21 cellular contexts compared by ENCODE assay signal in the genomic region with DNA sequence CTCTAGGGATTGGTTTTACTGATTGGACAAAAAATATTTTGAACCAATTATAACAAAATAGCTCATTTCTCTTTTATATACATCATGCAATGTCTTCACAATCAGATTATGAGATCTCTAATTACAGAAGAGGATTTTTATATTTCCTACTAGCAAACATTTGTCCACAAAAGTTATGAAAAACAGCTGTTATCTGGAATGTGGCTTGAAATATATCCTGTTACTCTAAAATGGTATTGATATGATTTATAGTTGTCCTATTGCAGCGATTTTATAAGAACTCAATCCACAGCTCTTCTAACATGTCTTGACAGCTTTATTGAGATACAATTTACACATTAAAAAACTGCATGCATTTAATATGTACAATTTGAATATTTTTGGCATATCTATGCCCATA.
"Had no signal": no experiment of that assay in that cellular context is flagged by ENCODE, and none has a peak within 500 bp of the region (broad histone marks: within the 10 kb centered on the region; RNA-seq: fewer than 3 reads in every experiment).

No MANE protein-coding gene starts in this region.

- H3K4me3 ChIP-seq: K562, MG63, SJSA1 had no signal

- H3K27me3 ChIP-seq: MG63, SJSA1 had no signal

- H3K27ac Mint-ChIP-seq: IgD-negative memory B cell had no signal

- DNase-seq: MG63, NCI-H1092 treated with DMSO at 0.1 percent for 48 hours, NCI-H1436, NCI-H187, NCI-H2029, NCI-H2081 treated with DMSO at 0.1 percent for 48 hours, NCI-H2171, NCI-H226, NCI-H446, NCI-H510A, NCI-H524 treated with DMSO at 0.1 percent for 48 hours, NCI-H69, NCI-H774, Right ventricle myocardium superior, RPMI8226, SIG-M5, SK-N-SH had no signal

- H3K9ac ChIP-seq: SK-N-SH had no signal

- H3K27ac ChIP-seq: HL-60, SJSA1 had no signal

- H3K36me3 ChIP-seq: MG63, SJSA1 had no signal

- H3K9me3 ChIP-seq: MG63, SJSA1, SK-N-SH had no signal

- H3K9me3 Mint-ChIP-seq: IgD-negative memory B cell had no signal

- H3K4me3 Mint-ChIP-seq: IgD-negative memory B cell had no signal

- H3K4me1 ChIP-seq: SJSA1 had no signal

- ATAC-seq: K562 had no signal

- H3K36me3 Mint-ChIP-seq: IgD-negative memory B cell had no signal

- H3K4me2 ChIP-seq: SK-N-SH had no signal
